In genomic region chr2:43481927-43482542, GRCh38 we compare ENCODE assay signal across 16 cellular contexts.
DNase-seq lines count a peak whose midpoint lies in the region; ATAC-seq and TF ChIP-seq lines count a peak whose summit lies in the region.
"Had no signal": no experiment of that assay in that cellular context is flagged by ENCODE, and none has a peak within 500 bp of the region (broad histone marks: within the 10 kb centered on the region; RNA-seq: fewer than 3 reads in every experiment).

No MANE protein-coding gene starts in this region.

- H3K4me1 ChIP-seq in gastroesophageal sphincter (peaks cover 7 to 45% (median 17%) of the 10 kb centered on the region in 3 donors), stomach smooth muscle (ENCODE audit: control insufficient read depth, insufficient read depth, low read length) (peaks cover 11% of the 10 kb centered on the region)

- POLR2A ChIA-PET in activated CD8-positive, alpha-beta T cell treated with anti-CD3 and anti-CD28 coated beads for 36 hours (lab: Charles Lee), result no interaction called here

- CTCF ChIA-PET in activated CD8-positive, alpha-beta T cell treated with anti-CD3 and anti-CD28 coated beads for 36 hours (lab: Charles Lee), result interaction anchor here (0.8 to 2.8 kb wide), 4 partner anchors 9 to 537 kb away, joined by 3 to 14 read pairs (median 5); no protein-coding TSS in a partner anchor

- H3K9me3 ChIP-seq in gastroesophageal sphincter, result no peaks in the 10 kb centered on the region
- H3K9me3 ChIP-seq in stomach smooth muscle (ENCODE audit: control insufficient read depth in 2 of 2, low read length in 2 of 2), result no peaks in the 10 kb centered on the region

- no peak overlapping the region for H3K4me3 Mint-ChIP-seq in natural killer cell
- no peak overlapping the region for H3K4me3 Mint-ChIP-seq in activated CD8-positive, alpha-beta T cell treated with anti-CD3 and anti-CD28 coated beads for 36 hours
- H3K4me3 Mint-ChIP-seq: nephron progenitor cell had no signal

- H3K4me3 ChIP-seq in GM12865 (ENCODE audit: low read depth, low read length) (peak overlapping the region; percentile 32), gastroesophageal sphincter (no peak overlapping the region), stomach smooth muscle (ENCODE audit: low read length in 2 of 2) (no peak overlapping the region)

- H3K9ac ChIP-seq in stomach smooth muscle (ENCODE audit: low read length in 2 of 2), result peak overlapping the region in 1 of 2 donors; percentile 32

- H3K27ac Mint-ChIP-seq in natural killer cell, result no peak overlapping the region
- H3K27ac Mint-ChIP-seq in activated CD8-positive, alpha-beta T cell treated with anti-CD3 and anti-CD28 coated beads for 36 hours, result no peak overlapping the region

- no peaks in the 10 kb centered on the region for H3K27me3 Mint-ChIP-seq in natural killer cell (ENCODE audit: low read depth in 2 of 2)
- H3K27me3 Mint-ChIP-seq in activated CD8-positive, alpha-beta T cell treated with anti-CD3 and anti-CD28 coated beads for 36 hours, result no peaks in the 10 kb centered on the region

- no peak for TF ChIP-seq EP300 in gastroesophageal sphincter (IDR thresholded peaks at IDR 0.05)

- ATAC-seq in HG03354 (IDR thresholded peaks at IDR 0.05; ENCODE audit: poor library complexity, severe bottlenecking, unreplicated experiment) (peak; percentile 45), gastroesophageal sphincter (no peak), natural killer cell (no peak), HG02678 (IDR thresholded peaks at IDR 0.05; ENCODE audit: unreplicated experiment) (no peak), HG02571 (IDR thresholded peaks at IDR 0.05; ENCODE audit: unreplicated experiment) (no peak)
- ATAC-seq in activated CD8-positive, alpha-beta T cell treated with anti-CD3 and anti-CD28 coated beads for 36 hours, result no peak
- ATAC-seq: SK-N-SH treated with all-trans-retinoic acid at 6 μM for 48 hours had no signal

- no peaks in the 10 kb centered on the region for H3K36me3 Mint-ChIP-seq in natural killer cell
- peaks cover 9% of the 10 kb centered on the region for H3K36me3 Mint-ChIP-seq in activated CD8-positive, alpha-beta T cell treated with anti-CD3 and anti-CD28 coated beads for 36 hours (ENCODE audit: low read depth)

- TF ChIP-seq CTCF in GM12865 (IDR thresholded peaks at IDR 0.05; ENCODE audit: insufficient read depth, low read depth, low read length, missing control alignments) (no peak), gastroesophageal sphincter (IDR thresholded peaks at IDR 0.05) (no peak), natural killer cell (IDR thresholded peaks at IDR 0.05) (no peak)
- no peak for TF ChIP-seq CTCF in activated CD8-positive, alpha-beta T cell treated with anti-CD3 and anti-CD28 coated beads for 36 hours (IDR thresholded peaks at IDR 0.05)

- intact Hi-C loops in natural killer cell (cut with micrococcal nuclease), result loop anchor here (2.0 to 5.0 kb wide), 2 partner anchors 255 to 623 kb away; partner anchors contain the start of gene ZFP36L2
- intact Hi-C loops in activated CD8-positive, alpha-beta T cell treated with anti-CD3 and anti-CD28 coated beads for 36 hours (cut with micrococcal nuclease), result loop anchor here (5.0 to 10.0 kb wide), 2 partner anchors 255 to 537 kb away; partner anchors contain the start of gene ZFP36L2

- 89 to 94% methylated on average over 4 of the region's 4 CpGs for WGBS in gastroesophageal sphincter (ENCODE audit: low coverage in 1 of 2), 2 donors

- H3K9me3 Mint-ChIP-seq in natural killer cell, result no peaks in the 10 kb centered on the region
- no peaks in the 10 kb centered on the region for H3K9me3 Mint-ChIP-seq in activated CD8-positive, alpha-beta T cell treated with anti-CD3 and anti-CD28 coated beads for 36 hours
- H3K9me3 Mint-ChIP-seq: nephron progenitor cell had no signal

- TF ChIP-seq POLR2A in gastroesophageal sphincter (IDR thresholded peaks at IDR 0.05), result no peak

- no peaks in the 10 kb centered on the region for H3K27me3 ChIP-seq in gastroesophageal sphincter
- no peaks in the 10 kb centered on the region for H3K27me3 ChIP-seq in stomach smooth muscle (ENCODE audit: control insufficient read depth in 1 of 2, insufficient read depth in 2 of 2, low read length in 2 of 2)
- H3K27me3 ChIP-seq: brain microvascular endothelial cell had no signal

- H3K27ac ChIP-seq in gastroesophageal sphincter, result peak overlapping the region; percentile 66 to 78 (median 72)
- peak overlapping the region; percentile 50 for H3K27ac ChIP-seq in stomach smooth muscle (ENCODE audit: low read length)
- H3K27ac ChIP-seq: brain microvascular endothelial cell had no signal

- peaks cover 9% of the 10 kb centered on the region in 2 donors for H3K4me1 Mint-ChIP-seq in natural killer cell
- peaks cover 6% of the 10 kb centered on the region for H3K4me1 Mint-ChIP-seq in activated CD8-positive, alpha-beta T cell treated with anti-CD3 and anti-CD28 coated beads for 36 hours (ENCODE audit: low read depth)

- DNase-seq in GM12865 (ENCODE audit: low read depth) (peak; percentile 51), natural killer cell (no peak)
- DNase-seq in activated CD8-positive, alpha-beta T cell treated with anti-CD3 and anti-CD28 coated beads for 36 hours, result no peak
- DNase-seq: activated naive CD4-positive, alpha-beta T cell treated with Interleukin-2 at 50 U/mL for 16 hours; AML-193; brain microvascular endothelial cell; left colon; NCI-H1092; nephron progenitor cell; stimulated activated naive CD4-positive, alpha-beta T cell treated with Interleukin-2 at 50 U/mL for 16 hours had no signal

- no peaks in the 10 kb centered on the region for H3K36me3 ChIP-seq in gastroesophageal sphincter
- no peaks in the 10 kb centered on the region for H3K36me3 ChIP-seq in stomach smooth muscle (ENCODE audit: control insufficient read depth in 2 of 2, insufficient read depth in 2 of 2, low read length in 2 of 2)
- H3K36me3 ChIP-seq: brain microvascular endothelial cell had no signal
